8 cellular contexts compared by ENCODE assay signal in the genomic region with DNA sequence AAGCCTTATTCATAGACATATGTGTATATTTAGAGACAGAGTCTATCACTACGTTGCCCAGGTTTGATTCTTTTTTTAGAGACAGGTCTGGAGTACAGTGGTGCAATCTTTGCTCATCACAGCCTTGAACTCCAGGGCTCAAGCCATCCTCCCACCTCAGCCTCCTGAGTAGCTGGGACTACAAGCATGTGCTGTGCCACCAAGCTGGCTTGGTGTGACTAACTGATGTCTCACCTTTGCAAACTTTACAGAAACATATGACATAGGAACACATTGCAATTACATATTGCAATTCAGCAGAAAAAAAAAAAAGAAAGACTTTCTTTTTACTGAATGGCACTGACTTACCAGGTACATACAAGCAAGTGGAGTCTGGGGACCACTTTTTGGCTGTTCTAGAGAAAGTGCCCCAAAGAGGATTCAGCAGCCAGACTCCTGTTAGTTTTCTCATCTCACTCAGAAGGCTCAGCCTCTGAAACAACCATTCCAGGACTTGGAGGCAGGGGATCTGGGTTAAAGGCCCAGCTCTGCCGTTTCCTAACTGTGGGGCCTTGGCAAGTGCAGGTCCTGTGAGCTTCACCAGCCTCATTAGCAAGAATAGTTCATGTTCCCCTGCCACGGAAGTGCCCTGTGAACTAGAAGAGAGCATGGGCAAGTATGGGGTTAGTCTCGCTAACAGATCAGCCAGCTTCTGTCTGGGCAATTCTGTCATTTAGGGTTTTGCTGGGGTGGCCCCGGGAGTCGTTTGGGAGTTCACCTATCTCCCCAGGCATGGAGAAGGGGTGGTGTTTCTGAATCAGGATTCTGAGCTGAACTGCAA. TPM values are rescaled to one million over a fixed set of nuclear protein-coding genes. Genes with fewer than 3 reads are reported as not detected.
A peak's percentile ranks its signal among the peaks of the same experiment; 100 is the strongest.
DNase-seq lines count a peak whose midpoint lies in the region; ATAC-seq, FAIRE-seq and TF ChIP-seq lines count a peak whose summit lies in the region.

No MANE protein-coding gene starts in this region.

- H3K4me1 Mint-ChIP-seq in nephron: peaks cover 32% of the 10 kb centered on the region

- no peak for ATAC-seq in HG02884 (IDR thresholded peaks at IDR 0.05; ENCODE audit: unreplicated experiment)

- H3K4me3 ChIP-seq in BE2C (ENCODE audit: low read depth, low read length) (peak overlapping the region; percentile 66), Loucy (ENCODE audit: low read length, poor library complexity, severe bottlenecking) (peak overlapping the region; percentile 78), choroid plexus epithelial cell (ENCODE audit: low read depth, low read length) (peak overlapping the region; percentile 56)

- DNase-seq in BE2C (no peak), choroid plexus epithelial cell (ENCODE audit: low read depth) (no peak), A172 (ENCODE audit: low spot score) (no peak), H54 (ENCODE audit: insufficient read length, low spot score) (no peak), SIG-M5 (lab: John Stamatoyannopoulos, UW) (no peak)

- TF ChIP-seq CTCF in BE2C (IDR thresholded peaks at IDR 0.05; ENCODE audit: low read depth, low read length) (no peak), Loucy (conservative IDR thresholded peaks at IDR 0.05; ENCODE audit: low read length) (no peak), choroid plexus epithelial cell (conservative IDR thresholded peaks at IDR 0.05; ENCODE audit: low read depth, low read length) (no peak), nephron (IDR thresholded peaks at IDR 0.05; ENCODE audit: unreplicated experiment in 3 of 3) (no peak)

- no peaks in the 10 kb centered on the region for H3K9me3 Mint-ChIP-seq in nephron

- H3K4me1 ChIP-seq in BE2C (peaks cover 14% of the 10 kb centered on the region), Loucy (ENCODE audit: insufficient read depth, low read length, poor library complexity, severe bottlenecking) (peaks cover 55% of the 10 kb centered on the region)

- H3K4me2 ChIP-seq in Loucy (ENCODE audit: low read depth, low read length, poor library complexity, severe bottlenecking): peak overlapping the region; percentile 84

- H3K36me3 ChIP-seq in BE2C (no peaks in the 10 kb centered on the region), Loucy (ENCODE audit: insufficient read depth, low read length) (no peaks in the 10 kb centered on the region)

- peak overlapping the region; percentile 91 for H2AFZ ChIP-seq in Loucy (ENCODE audit: low read length)

- H3K36me3 Mint-ChIP-seq in nephron (ENCODE audit: low read depth): no peaks in the 10 kb centered on the region

- FAIRE-seq in H54 (lab: Jason Lieb, UNC): no peak

- H3K27me3 Mint-ChIP-seq in nephron (ENCODE audit: low read depth): peaks cover 22% of the 10 kb centered on the region

- no peaks in the 10 kb centered on the region for H3K79me2 ChIP-seq in Loucy (ENCODE audit: insufficient read depth, low read length)

- no peak for TF ChIP-seq POLR2A in H54 (IDR thresholded peaks at IDR 0.05; ENCODE audit: low read depth, low read length)

- H3K9ac ChIP-seq in Loucy (ENCODE audit: low read depth, low read length, poor library complexity, severe bottlenecking): peak overlapping the region; percentile 85

- H4K20me1 ChIP-seq in Loucy (ENCODE audit: insufficient read depth, low read length, poor library complexity, severe bottlenecking): no peaks in the 10 kb centered on the region

- no peaks in the 10 kb centered on the region for H3K9me2 ChIP-seq in Loucy (replicated peaks; ENCODE audit: low read depth, low read length)

- peaks cover 6% of the 10 kb centered on the region; the same call in 1 of the 2 replicates for H3F3A ChIP-seq in Loucy (ENCODE audit: low read depth)

- H3K9me3 ChIP-seq in BE2C (no peaks in the 10 kb centered on the region), Loucy (ENCODE audit: insufficient read depth, low read depth, low read length) (no peaks in the 10 kb centered on the region)

- peak overlapping the region in 1 of 3 experiments; percentile 41 for H3K4me3 Mint-ChIP-seq in nephron

- H3K27ac Mint-ChIP-seq in nephron: peak overlapping the region; percentile 83 to 94 (median 88)

- H3K27me3 ChIP-seq in BE2C (no peaks in the 10 kb centered on the region), Loucy (ENCODE audit: insufficient read depth, low read length, poor library complexity, severe bottlenecking) (no peaks in the 10 kb centered on the region)

RNA-seq across cellular contexts. Expression of a gene that starts 11.2 kb away (rescaled TPM):
- 5.0 TPM for polyA plus RNA-seq in BE2C (2012; ENCODE audit: insufficient read depth, insufficient read length, low read depth)
- 0.02 TPM in 1 of 2 replicates, not detected in the other for total RNA-seq in A172 (2014; rRNA removed; shearing (Covaris generic))
